In genomic region chr13:31962661-31963345, GRCh38 we compare ENCODE assay signal across 27 cellular contexts.
A peak's percentile ranks its signal among the peaks of the same experiment; 100 is the strongest.
DNase-seq lines count a peak whose midpoint lies in the region; TF ChIP-seq lines count a peak whose summit lies in the region.
"Had no signal": no experiment of that assay in that cellular context is flagged by ENCODE, and none has a peak within 500 bp of the region (broad histone marks: within the 10 kb centered on the region; RNA-seq: fewer than 3 reads in every experiment).

No MANE protein-coding gene starts in this region.

- no peak overlapping the region for H3K14ac ChIP-seq in mesenchymal stem cell (ENCODE audit: low read length in 2 of 2)
- H3K14ac ChIP-seq in H9 (ENCODE audit: insufficient read depth, low read length): no peak overlapping the region

- intact Hi-C loops in Calu3 (cut with micrococcal nuclease; ENCODE audit: unreplicated experiment): no loop called here

- H3K27me3 ChIP-seq in mesenchymal stem cell (ENCODE audit: control insufficient read depth in 1 of 2, insufficient read depth in 1 of 2, low read length in 2 of 2) (no peaks in the 10 kb centered on the region), H9 (ENCODE audit: insufficient read depth, low read length) (no peaks in the 10 kb centered on the region)
- H3K27me3 ChIP-seq: BE2C, transverse colon had no signal

- BruUV-seq in Calu3 (replicated peaks; lab: Mats Ljungman, UMichigan): no TSS peak

- H3K18ac ChIP-seq in mesenchymal stem cell (ENCODE audit: low read depth in 1 of 2, low read length in 2 of 2): no peak overlapping the region
- H3K18ac ChIP-seq in H9 (ENCODE audit: insufficient read length, low read depth, low read length): no peak overlapping the region

- H2BK120ac ChIP-seq in mesenchymal stem cell (ENCODE audit: low read depth, low read length) (no peak overlapping the region), H9 (ENCODE audit: low read depth, low read length, poor library complexity, severe bottlenecking) (no peak overlapping the region)

- H3K79me2 ChIP-seq in H9 (ENCODE audit: insufficient read depth, low read length): no peaks in the 10 kb centered on the region
- H3K79me2 ChIP-seq: parathyroid adenoma had no signal

- H2AFZ ChIP-seq in mesenchymal stem cell (ENCODE audit: low read depth, low read length): no peak overlapping the region
- H2AFZ ChIP-seq in H9 (ENCODE audit: low read length): no peak overlapping the region
- H2AFZ ChIP-seq: parathyroid adenoma had no signal

- no peaks in the 10 kb centered on the region for H3K79me1 ChIP-seq in mesenchymal stem cell (replicated peaks; ENCODE audit: low read length, poor library complexity, severe bottlenecking)
- no peaks in the 10 kb centered on the region for H3K79me1 ChIP-seq in H9 (ENCODE audit: insufficient read depth, low read depth, low read length, poor library complexity, severe bottlenecking)

- H4K8ac ChIP-seq in mesenchymal stem cell (ENCODE audit: low read length) (no peak overlapping the region), H9 (replicated peaks; ENCODE audit: insufficient read length, low read depth, low read length) (no peak overlapping the region)

- H3T11ph ChIP-seq in H9 (ENCODE audit: low read length): no peak overlapping the region

- DNase-seq in CD1c-positive myeloid dendritic cell (ENCODE audit: extremely low spot score) (peak; percentile 29), HT1080 (ENCODE audit: low read depth) (peak; percentile 62), amniotic epithelial cell (ENCODE audit: low read depth) (peak; percentile 37), mesenchymal stem cell (peak; percentile 38), Calu3 (no peak), RWPE1 (ENCODE audit: low spot score) (no peak), H9 (no peak)
- no peak for DNase-seq in stimulated activated CD4-positive, alpha-beta T cell treated with anti-CD3 and anti-CD28 coated beads, Interleukin-15, amount 100 ng/mL, for 24 hours
- DNase-seq: activated CD4-positive, alpha-beta T cell treated with anti-CD3 and anti-CD28 coated beads for 48 hours; BE2C; DMS153; GDM1; hypothalamus; mesendoderm; NCI-H2029; NCI-H69; PC-3; right cardiac atrium; SHP77; stimulated activated CD4-positive, alpha-beta T cell treated with anti-CD3 and anti-CD28 coated beads, Interleukin-4, amount 100 ng/mL, for 1 hour; transverse colon had no signal

- H2AK5ac ChIP-seq in mesenchymal stem cell (ENCODE audit: low read length, severe bottlenecking) (no peak overlapping the region), H9 (ENCODE audit: insufficient read length, low read length) (no peak overlapping the region)

- peak overlapping the region; percentile 77 for H3K27ac ChIP-seq in mesenchymal stem cell (ENCODE audit: low read length, poor library complexity, severe bottlenecking)
- H3K27ac ChIP-seq in RWPE1: no peak overlapping the region
- no peak overlapping the region for H3K27ac ChIP-seq in H9 (ENCODE audit: insufficient read length, low read depth, low read length)
- H3K27ac ChIP-seq: epithelial cell of prostate, parathyroid adenoma, transverse colon, VCaP had no signal

- H4K91ac ChIP-seq in mesenchymal stem cell (ENCODE audit: low read length) (no peak overlapping the region), H9 (ENCODE audit: insufficient read length, low read depth, low read length) (no peak overlapping the region)

- H3K23ac ChIP-seq in mesenchymal stem cell (ENCODE audit: low read length in 2 of 2): no peak overlapping the region
- no peak overlapping the region for H3K23ac ChIP-seq in H9 (ENCODE audit: insufficient read length, low read depth, low read length)

- CTCF ChIA-PET in Calu3 (lab: Charles Lee): interaction anchor here (0.7 kb wide), 1 partner anchor 470 kb away, joined by 5 read pairs; no protein-coding TSS in a partner anchor
- CTCF ChIA-PET in RWPE1 (lab: Yijun Ruan, JAX): interaction anchor here (0.7 to 1.1 kb wide), 3 partner anchors 11 to 566 kb away, joined by 3 to 4 read pairs (median 3); no protein-coding TSS in a partner anchor

- H3K4me1 Mint-ChIP-seq in Calu3 (ENCODE audit: low read depth, unreplicated experiment) (peaks cover 35% of the 10 kb centered on the region), H9 (no peaks in the 10 kb centered on the region)
- H3K4me1 Mint-ChIP-seq: activated naive CD4-positive, alpha-beta T cell treated with anti-CD3 and anti-CD28 coated beads, Interleukin-2, amount 50 U/mL, for 24 hours had no signal

- no peak overlapping the region for H4K5ac ChIP-seq in H9 (ENCODE audit: insufficient read length, low read depth, low read length)

- H3K23me2 ChIP-seq in H9 (ENCODE audit: insufficient read length, low read depth, low read length, poor library complexity, severe bottlenecking): no peaks in the 10 kb centered on the region

- H3K27ac Mint-ChIP-seq in Calu3 (ENCODE audit: unreplicated experiment) (no peak overlapping the region), H9 (no peak overlapping the region)
- H3K27ac Mint-ChIP-seq: activated naive CD4-positive, alpha-beta T cell treated with anti-CD3 and anti-CD28 coated beads, Interleukin-2, amount 50 U/mL, for 24 hours; activated T-helper 17 cell treated with anti-CD3 and anti-CD28 coated beads, Interleukin-2, amount 50 U/mL, for 72 hours; T-helper 2 cell treated with Interferon-gamma antibody and Interleukin-4, amounts not matched to agents 5 μg/mL and 100 μg/mL, for 36 hours had no signal

- H3K4me3 Mint-ChIP-seq in Calu3 (ENCODE audit: low read depth, unreplicated experiment): no peak overlapping the region
- H3K4me3 Mint-ChIP-seq in H9: no peak overlapping the region
- H3K4me3 Mint-ChIP-seq: activated naive CD4-positive, alpha-beta T cell treated with anti-CD3 and anti-CD28 coated beads, Interleukin-2, amount 50 U/mL, for 24 hours; activated T-helper 17 cell treated with anti-CD3 and anti-CD28 coated beads, Interleukin-2, amount 50 U/mL, for 72 hours; T-helper 2 cell treated with Interferon-gamma antibody and Interleukin-4, amounts not matched to agents 5 μg/mL and 100 μg/mL, for 36 hours had no signal

- POLR2A ChIA-PET in RWPE1 (lab: Yijun Ruan, JAX; ENCODE audit: low non-redundant PET): no interaction called here

- no peak overlapping the region for H3K56ac ChIP-seq in H9 (ENCODE audit: insufficient read length, low read depth, low read length)

- H3K9ac ChIP-seq in mesenchymal stem cell (ENCODE audit: low read length) (no peak overlapping the region), H9 (ENCODE audit: extremely low read depth, insufficient read length, low read length) (no peak overlapping the region)
- H3K9ac ChIP-seq: parathyroid adenoma had no signal

- H3K4me2 ChIP-seq in mesenchymal stem cell (ENCODE audit: low read length, poor library complexity, severe bottlenecking): no peak overlapping the region
- no peak overlapping the region for H3K4me2 ChIP-seq in H9 (ENCODE audit: insufficient read depth, insufficient read length, low read length)

- no peaks in the 10 kb centered on the region for H3K9me3 Mint-ChIP-seq in Calu3 (ENCODE audit: low read depth, unreplicated experiment)
- H3K9me3 Mint-ChIP-seq in H9: peaks cover 10 to 11% of the 10 kb centered on the region in 2 experiments
- H3K9me3 Mint-ChIP-seq: activated naive CD4-positive, alpha-beta T cell treated with anti-CD3 and anti-CD28 coated beads, Interleukin-2, amount 50 U/mL, for 24 hours; T-helper 2 cell treated with Interferon-gamma antibody and Interleukin-4, amounts not matched to agents 5 μg/mL and 100 μg/mL, for 36 hours had no signal

- no peak overlapping the region for H2BK15ac ChIP-seq in mesenchymal stem cell (ENCODE audit: low read depth, poor library complexity, severe bottlenecking)
- no peak overlapping the region for H2BK15ac ChIP-seq in H9 (ENCODE audit: low read depth, low read length)

- TF ChIP-seq CTCF in Calu3 (IDR thresholded peaks at IDR 0.05; ENCODE audit: unreplicated experiment) (no peak), RWPE1 (conservative IDR thresholded peaks at IDR 0.05; ENCODE audit: low read depth) (no peak), H9 (conservative IDR thresholded peaks at IDR 0.05) (no peak)

- H2BK20ac ChIP-seq in H9 (ENCODE audit: low read depth, low read length, poor library complexity, severe bottlenecking): no peak overlapping the region

- H3K4ac ChIP-seq in mesenchymal stem cell (ENCODE audit: low read depth in 1 of 2, low read length in 2 of 2) (no peak overlapping the region), H9 (ENCODE audit: low read depth, low read length) (no peak overlapping the region)

- 69% methylated on average over 3 of the region's 3 CpGs for WGBS in mesenchymal stem cell
- WGBS in H9 (ENCODE audit: extremely low coverage, insufficient read length, low lambda C conversion rate): no CpG with 5 or more reads among the region's 3 CpGs

- H3K27me3 Mint-ChIP-seq in Calu3 (ENCODE audit: unreplicated experiment): no peaks in the 10 kb centered on the region
- no peaks in the 10 kb centered on the region for H3K27me3 Mint-ChIP-seq in H9 (ENCODE audit: low read depth)
- H3K27me3 Mint-ChIP-seq: activated T-helper 17 cell treated with anti-CD3 and anti-CD28 coated beads, Interleukin-2, amount 50 U/mL, for 72 hours had no signal

- no peaks in the 10 kb centered on the region for H3K36me3 ChIP-seq in mesenchymal stem cell (ENCODE audit: control insufficient read depth in 1 of 2, insufficient read depth in 2 of 2, low read depth in 1 of 2, low read length in 2 of 2)
- H3K36me3 ChIP-seq: BE2C, transverse colon had no signal

- H3K4me1 ChIP-seq in mesenchymal stem cell (ENCODE audit: control insufficient read depth, insufficient read depth, low read depth, low read length) (peaks cover 5% of the 10 kb centered on the region), H9 (ENCODE audit: insufficient read depth, low read length) (no peaks in the 10 kb centered on the region)
- H3K4me1 ChIP-seq: parathyroid adenoma, transverse colon had no signal

- H3K36me3 Mint-ChIP-seq in Calu3 (ENCODE audit: insufficient read depth, unreplicated experiment) (no peaks in the 10 kb centered on the region), H9 (ENCODE audit: insufficient read depth in 1 of 3, low read depth in 3 of 3) (peaks cover 2 to 6% (median 5%) of the 10 kb centered on the region in 3 experiments; a peak in 5 of 7 replicates)

- H3K9me3 ChIP-seq in mesenchymal stem cell (ENCODE audit: control insufficient read depth, low read length): no peaks in the 10 kb centered on the region
- H3K9me3 ChIP-seq in H9 (ENCODE audit: control insufficient read depth, low read depth, low read length): peaks cover 5% of the 10 kb centered on the region
- H3K9me3 ChIP-seq: BE2C had no signal

- H4K20me1 ChIP-seq in H9 (ENCODE audit: control insufficient read depth, insufficient read depth, insufficient read length): no peaks in the 10 kb centered on the region

- H2BK12ac ChIP-seq in mesenchymal stem cell (ENCODE audit: low read length in 2 of 2): no peak overlapping the region
- H2BK12ac ChIP-seq in H9 (ENCODE audit: insufficient read length, low read depth, low read length): no peak overlapping the region

- H2BK5ac ChIP-seq in mesenchymal stem cell (ENCODE audit: low read depth, low read length, poor library complexity, severe bottlenecking) (no peak overlapping the region), H9 (ENCODE audit: insufficient read length, low read length) (no peak overlapping the region)

- no peak overlapping the region for H3K4me3 ChIP-seq in mesenchymal stem cell (ENCODE audit: insufficient read depth in 1 of 2, low read depth in 1 of 2, low read length in 2 of 2)
- H3K4me3 ChIP-seq: transverse colon had no signal

Comparison
In these comparisons a context has a peak if more than half of its experiments do, and no peak if none do; other contexts are left out.
1. DNase-seq: peak in CD1c-positive myeloid dendritic cell (single experiment), HT1080 (single experiment), amniotic epithelial cell (single experiment) and mesenchymal stem cell (single experiment); none in Calu3 (single experiment), RWPE1 (single experiment), stimulated activated CD4-positive, alpha-beta T cell treated with anti-CD3 and anti-CD28 coated beads, Interleukin-15, amount 100 ng/mL, for 24 hours (single experiment) and H9 (single experiment).